In the genomic region with DNA sequence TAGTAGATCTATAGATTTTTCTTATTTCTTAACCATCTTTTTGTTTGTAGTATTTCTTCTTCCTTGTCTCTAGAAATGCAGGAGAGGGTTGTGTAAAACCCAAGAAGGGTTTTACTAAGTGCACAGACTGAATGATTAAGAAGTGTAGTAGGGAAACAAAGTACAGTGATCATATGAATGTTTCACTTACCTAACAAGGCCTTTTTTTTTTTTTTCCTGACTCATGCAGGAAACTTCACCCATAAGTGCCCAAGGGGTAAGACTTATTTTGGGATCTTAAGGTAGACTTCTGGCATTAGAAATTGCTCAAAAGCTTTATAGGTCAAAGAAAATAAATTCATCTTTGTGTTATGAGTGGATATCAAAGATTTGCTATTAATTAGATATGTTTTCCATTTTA, we compare ENCODE assay signal across 16 cellular contexts. TPM values are rescaled to one million over a fixed set of nuclear protein-coding genes. Genes with fewer than 3 reads are reported as not detected.
DNase-seq lines count a peak whose midpoint lies in the region; TF ChIP-seq lines count a peak whose summit lies in the region.
"Had no signal": no experiment of that assay in that cellular context is flagged by ENCODE, and none has a peak within 500 bp of the region (broad histone marks: within the 10 kb centered on the region; RNA-seq: fewer than 3 reads in every experiment).

No MANE protein-coding gene starts in this region.

- in situ Hi-C loops in G401 (cut with HindIII; ENCODE audit: low sequenced_read_pairs): no loop called here

- TF ChIP-seq CTCF in epithelial cell of esophagus (IDR thresholded peaks at IDR 0.05; ENCODE audit: insufficient read depth, low read depth, low read length, missing control alignments): no peak

- H3K4me3 ChIP-seq in epithelial cell of esophagus (ENCODE audit: low read length): no peak overlapping the region
- H3K4me3 ChIP-seq: BLaER1, GM23338 had no signal

- DNase-seq in NCI-H82 (lab: John Stamatoyannopoulos, UW) (peak; percentile 55), NCI-H82 treated with DMSO at 0.1 percent for 48 hours (lab: John Stamatoyannopoulos, UW; ENCODE audit: unreplicated experiment) (no peak), G401 (ENCODE audit: low spot score) (peak; percentile 19), M059J (ENCODE audit: low read depth) (peak; percentile 40), epithelial cell of esophagus (ENCODE audit: low read depth) (peak; percentile 49), NCI-H1048 (lab: John Stamatoyannopoulos, UW) (no peak), Kasumi-1 (lab: John Stamatoyannopoulos, UW) (no peak), A172 (ENCODE audit: low spot score) (no peak)
- DNase-seq: CD4-positive, alpha-beta memory T cell; DMS153; DMS79 treated with DMSO at 0.1 percent for 48 hours; GDM1; H7; IMR-90 had no signal

RNA-seq across cellular contexts. Expression of gene SCN8A, which starts 10.2 kb away (rescaled TPM):
- total RNA-seq in G401 (2014; rRNA removed; shearing (Covaris generic)): 1.2 and 5.4 TPM in 2 replicates
- total RNA-seq in M059J (2014; rRNA removed; shearing (Covaris generic)): 2.7 and 6.4 TPM in 2 replicates
- total RNA-seq in A172 (2014; rRNA removed; shearing (Covaris generic)): 1.8 and 2.4 TPM in 2 replicates

Comparison
In these comparisons a context has a peak if more than half of its experiments do, and no peak if none do; other contexts are left out.
1. DNase-seq: peak in NCI-H82 (single experiment), G401 (single experiment), M059J (single experiment) and epithelial cell of esophagus (single experiment); none in NCI-H82 treated with DMSO at 0.1 percent for 48 hours (single experiment), NCI-H1048 (single experiment), Kasumi-1 (0 of 2) and A172 (single experiment).